In the genomic region with DNA sequence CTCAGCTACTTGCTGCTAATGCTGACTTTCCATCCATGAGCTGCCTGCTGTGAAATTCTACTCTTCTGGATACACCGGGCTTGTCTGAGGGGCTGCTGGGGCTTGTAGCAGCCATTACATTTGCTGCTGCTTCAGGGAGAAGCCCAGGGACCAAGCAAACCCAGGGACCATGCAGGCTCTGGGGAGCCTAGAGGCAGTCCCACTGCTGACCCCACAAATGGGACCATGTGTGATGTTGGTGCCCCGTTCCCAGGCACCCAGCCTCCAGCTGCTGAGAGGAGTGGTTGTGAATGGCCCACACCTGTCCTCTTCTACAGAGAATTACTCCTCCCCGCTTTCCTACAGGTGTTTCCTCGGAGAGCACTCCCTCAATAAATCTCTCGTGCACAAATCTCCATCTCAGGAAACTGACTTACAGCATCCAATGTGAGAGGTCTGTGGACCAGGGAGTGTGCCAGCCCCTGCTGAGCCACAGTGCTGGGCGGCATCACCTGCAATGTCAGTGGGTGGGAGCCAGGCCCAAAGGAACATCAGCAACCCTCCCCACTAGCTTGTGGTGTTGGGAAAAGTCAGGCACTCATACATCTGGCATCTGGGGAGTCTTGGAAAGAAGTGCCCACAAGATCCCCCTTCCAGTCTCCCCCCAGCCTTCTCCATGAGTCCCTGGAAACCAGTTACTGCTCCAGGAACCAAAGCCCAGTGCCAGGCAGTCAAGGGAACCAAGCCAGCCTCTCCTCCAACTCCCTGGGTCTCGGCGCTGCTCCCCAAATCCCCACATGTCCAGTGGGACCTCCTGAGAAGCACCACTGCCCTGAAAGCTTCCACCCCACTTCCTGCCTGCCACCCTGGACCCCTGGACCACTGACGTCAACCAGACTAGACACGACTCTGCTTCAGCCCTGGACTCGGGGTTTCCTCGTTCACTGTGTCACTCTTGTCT, we compare ENCODE assay signal across 13 cellular contexts.
DNase-seq lines count a peak whose midpoint lies in the region; ATAC-seq and TF ChIP-seq lines count a peak whose summit lies in the region.
"Had no signal": no experiment of that assay in that cellular context is flagged by ENCODE, and none has a peak within 500 bp of the region (broad histone marks: within the 10 kb centered on the region; RNA-seq: fewer than 3 reads in every experiment).

No MANE protein-coding gene starts in this region.

- H3K9me3 ChIP-seq in lower lobe of right lung (peaks cover 4% of the 10 kb centered on the region), stomach smooth muscle (ENCODE audit: control insufficient read depth in 2 of 2, low read length in 2 of 2) (no peaks in the 10 kb centered on the region)

- H3K4me3 ChIP-seq in lower lobe of right lung (no peak overlapping the region), stomach smooth muscle (ENCODE audit: low read length in 2 of 2) (no peak overlapping the region)

- H3K36me3 Mint-ChIP-seq in activated naive CD4-positive, alpha-beta T cell treated with anti-CD3 and anti-CD28 coated beads, Interleukin-2, amount 10 ng/mL, durations not matched to agents 7 days and 5 days, result no peaks in the 10 kb centered on the region

- POLR2A ChIA-PET in RWPE1 (lab: Yijun Ruan, JAX; ENCODE audit: low non-redundant PET), result no interaction called here

- H3K36me3 ChIP-seq in lower lobe of right lung (peaks cover 4% of the 10 kb centered on the region), stomach smooth muscle (ENCODE audit: control insufficient read depth in 2 of 2, insufficient read depth in 2 of 2, low read length in 2 of 2) (peaks cover 0 to under 1% of the 10 kb centered on the region in 2 donors)

- intact Hi-C loops in lower lobe of right lung (cut with DNase I), result no loop called here

- H3K27ac Mint-ChIP-seq in activated naive CD4-positive, alpha-beta T cell treated with anti-CD3 and anti-CD28 coated beads, Interleukin-2, amount 10 ng/mL, durations not matched to agents 7 days and 5 days, result no peak overlapping the region
- H3K27ac Mint-ChIP-seq: activated naive CD8-positive, alpha-beta T cell treated with anti-CD3 and anti-CD28 coated beads, Interleukin-2, amount 50 U/mL, for 24 hours; CD4-positive, CD25-positive, alpha-beta regulatory T cell had no signal

- TF ChIP-seq CTCF in RWPE1 (conservative IDR thresholded peaks at IDR 0.05; ENCODE audit: low read depth), result no peak
- no peak for TF ChIP-seq CTCF in lower lobe of right lung (IDR thresholded peaks at IDR 0.05)

- H3K27me3 ChIP-seq in lower lobe of right lung (ENCODE audit: low read depth) (no peaks in the 10 kb centered on the region), stomach smooth muscle (ENCODE audit: control insufficient read depth in 1 of 2, insufficient read depth in 2 of 2, low read length in 2 of 2) (no peaks in the 10 kb centered on the region)

- DNase-seq in RWPE1 (ENCODE audit: low spot score) (no peak), caudate nucleus (lab: John Stamatoyannopoulos, UW) (peak in 1 of 61 donors; percentile 28), lower lobe of right lung (no peak), T-helper 9 cell (no peak)
- DNase-seq in activated naive CD4-positive, alpha-beta T cell treated with anti-CD3 and anti-CD28 coated beads, Interleukin-2, amount 10 ng/mL, durations not matched to agents 7 days and 5 days, result no peak
- DNase-seq: activated CD4-positive, CD25-positive, alpha-beta regulatory T cell; activated CD8-positive, alpha-beta memory T cell treated with anti-CD3 and anti-CD28 coated beads, Interleukin-2, amount 50 U/mL, for 4 hours; activated naive CD8-positive, alpha-beta T cell treated with anti-CD3 and anti-CD28 coated beads, Interleukin-2, amount 50 U/mL, for 24 hours; CD4-positive, CD25-positive, alpha-beta regulatory T cell; NCI-H2171; stimulated activated CD4-positive, alpha-beta T cell treated with anti-CD3 and anti-CD28 coated beads, Interleukin-2, amount 100 ng/mL, for 24 hours had no signal

- H3K4me1 ChIP-seq in lower lobe of right lung, result peaks cover 55% of the 10 kb centered on the region
- peaks cover 14% of the 10 kb centered on the region for H3K4me1 ChIP-seq in stomach smooth muscle (ENCODE audit: control insufficient read depth, insufficient read depth, low read length)

- H3K4me3 Mint-ChIP-seq in activated naive CD4-positive, alpha-beta T cell treated with anti-CD3 and anti-CD28 coated beads, Interleukin-2, amount 10 ng/mL, durations not matched to agents 7 days and 5 days, result no peak overlapping the region
- H3K4me3 Mint-ChIP-seq: activated naive CD8-positive, alpha-beta T cell treated with anti-CD3 and anti-CD28 coated beads, Interleukin-2, amount 50 U/mL, for 24 hours; CD4-positive, CD25-positive, alpha-beta regulatory T cell had no signal

- CTCF ChIA-PET in RWPE1 (lab: Yijun Ruan, JAX), result no interaction called here
- CTCF ChIA-PET in activated naive CD4-positive, alpha-beta T cell treated with anti-CD3 and anti-CD28 coated beads, Interleukin-2, amount 10 ng/mL, durations not matched to agents 7 days and 5 days (lab: Charles Lee), result no interaction called here

- no peak for ATAC-seq in lower lobe of right lung
- ATAC-seq in HG03442 (IDR thresholded peaks at IDR 0.05; ENCODE audit: unreplicated experiment), result no peak
- ATAC-seq: activated naive CD8-positive, alpha-beta T cell treated with anti-CD3 and anti-CD28 coated beads, Interleukin-2, amount 50 U/mL, for 24 hours had no signal

- no peaks in the 10 kb centered on the region for H3K27me3 Mint-ChIP-seq in activated naive CD4-positive, alpha-beta T cell treated with anti-CD3 and anti-CD28 coated beads, Interleukin-2, amount 10 ng/mL, durations not matched to agents 7 days and 5 days
- H3K27me3 Mint-ChIP-seq: activated naive CD8-positive, alpha-beta T cell treated with anti-CD3 and anti-CD28 coated beads, Interleukin-2, amount 50 U/mL, for 24 hours had no signal

- H3K9ac ChIP-seq in stomach smooth muscle (ENCODE audit: low read length in 2 of 2), result no peak overlapping the region

- H3K4me1 Mint-ChIP-seq in activated naive CD4-positive, alpha-beta T cell treated with anti-CD3 and anti-CD28 coated beads, Interleukin-2, amount 10 ng/mL, durations not matched to agents 7 days and 5 days, result no peaks in the 10 kb centered on the region
- H3K4me1 Mint-ChIP-seq: activated naive CD8-positive, alpha-beta T cell treated with anti-CD3 and anti-CD28 coated beads, Interleukin-2, amount 50 U/mL, for 24 hours; CD4-positive, CD25-positive, alpha-beta regulatory T cell had no signal

- peak overlapping the region; percentile 20; the same call in 1 of the 2 replicates for H3K27ac ChIP-seq in RWPE1
- peak overlapping the region; percentile 68 for H3K27ac ChIP-seq in caudate nucleus (ENCODE audit: low read depth, low read length)
- peak overlapping the region; percentile 64 for H3K27ac ChIP-seq in lower lobe of right lung
- peak overlapping the region; percentile 31 for H3K27ac ChIP-seq in stomach smooth muscle (ENCODE audit: low read length)

- no peaks in the 10 kb centered on the region for H3K9me3 Mint-ChIP-seq in activated naive CD4-positive, alpha-beta T cell treated with anti-CD3 and anti-CD28 coated beads, Interleukin-2, amount 10 ng/mL, durations not matched to agents 7 days and 5 days
- H3K9me3 Mint-ChIP-seq: activated naive CD8-positive, alpha-beta T cell treated with anti-CD3 and anti-CD28 coated beads, Interleukin-2, amount 50 U/mL, for 24 hours had no signal
